Comparison of ENCODE assay signal across 8 cellular contexts in the genomic region with DNA sequence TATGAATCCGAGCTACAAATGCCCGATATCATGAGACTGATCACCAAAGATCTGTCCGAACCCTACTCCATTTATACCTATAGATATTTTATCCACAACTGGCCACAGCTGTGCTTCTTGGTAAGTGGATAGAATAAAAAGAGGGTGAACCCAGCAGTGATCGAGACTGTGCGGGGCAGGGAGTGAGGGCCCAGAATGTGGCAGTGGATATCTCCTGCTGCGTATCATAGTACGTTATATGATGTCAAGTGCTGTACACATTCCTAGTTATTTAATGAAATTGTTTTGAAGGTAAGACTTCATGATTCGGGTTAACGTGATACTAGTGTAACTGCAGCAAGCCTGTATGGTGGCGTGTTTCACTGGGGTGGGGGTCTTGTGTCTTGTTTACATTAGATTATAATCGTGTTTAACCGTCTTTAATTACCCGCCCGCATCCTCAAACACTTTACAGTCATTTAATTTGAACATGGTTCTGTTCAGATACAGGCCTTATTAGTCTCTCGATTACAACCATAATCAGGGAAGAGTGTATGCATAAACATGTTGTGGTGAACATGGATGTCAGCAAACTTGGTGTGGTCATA. TPM values are rescaled to one million over a fixed set of nuclear protein-coding genes. Genes with fewer than 3 reads are reported as not detected.
DNase-seq lines count a peak whose midpoint lies in the region; ATAC-seq and TF ChIP-seq lines count a peak whose summit lies in the region.

No MANE protein-coding gene starts in this region.

- no peaks in the 10 kb centered on the region for H3K36me3 ChIP-seq in sigmoid colon

- peak; percentile 36 to 45 for DNase-seq in NCI-H526 (lab: John Stamatoyannopoulos, UW)
- DNase-seq in NCI-H526 treated with DMSO at 0.1 percent for 48 hours (lab: John Stamatoyannopoulos, UW) = no peak
- DNase-seq in T-cell = no peak
- DNase-seq in fibroblast of villous mesenchyme (ENCODE audit: low read depth) = no peak
- no peak for DNase-seq in sigmoid colon
- DNase-seq in DMS153 treated with DMSO at 0.1 percent for 48 hours (lab: John Stamatoyannopoulos, UW; ENCODE audit: unreplicated experiment) = no peak

- peak overlapping the region; percentile 88 to 96 (median 94) for H3K4me3 Mint-ChIP-seq in T-cell

- TF ChIP-seq CTCF in fibroblast of villous mesenchyme (IDR thresholded peaks at IDR 0.05; ENCODE audit: insufficient read depth, low read depth, low read length) (no peak), sigmoid colon (IDR thresholded peaks at IDR 0.05) (no peak)

- H3K4me1 ChIP-seq in sigmoid colon = peaks cover 0 to 46% (median 28%) of the 10 kb centered on the region in 4 donors

- WGBS in sigmoid colon, 2 donors = 11 to 37% methylated on average over 15 of the region's 15 CpGs

- TF ChIP-seq EP300 in sigmoid colon (IDR thresholded peaks at IDR 0.05) = no peak

- no peak for TF ChIP-seq POLR2A in sigmoid colon (IDR thresholded peaks at IDR 0.05)

- H3K4me1 Mint-ChIP-seq in T-cell = peaks cover 45 to 54% (median 53%) of the 10 kb centered on the region in 3 donors

- ATAC-seq in T-cell (replicated peaks in 1 of 4) (no peak), GM21360 (IDR thresholded peaks at IDR 0.05; ENCODE audit: unreplicated experiment) (no peak), GM21367 (IDR thresholded peaks at IDR 0.05; ENCODE audit: unreplicated experiment) (no peak)

- CTCF ChIA-PET in T-cell (lab: Charles Lee) = interaction anchor here in 1 of 2 donors (1.3 kb wide), 1 partner anchor 812 kb away, joined by 3 read pairs; a partner anchor contains a TSS

- H3K9me3 Mint-ChIP-seq in T-cell = no peaks in the 10 kb centered on the region

- H3K4me3 ChIP-seq in fibroblast of villous mesenchyme (ENCODE audit: low read depth, low read length) (peak overlapping the region; percentile 80), sigmoid colon (peak overlapping the region; percentile 67 to 95 (median 90))

- peaks cover 9% of the 10 kb centered on the region for H3K36me3 Mint-ChIP-seq in T-cell

- H3K9me3 ChIP-seq in sigmoid colon = no peaks in the 10 kb centered on the region

- no peaks in the 10 kb centered on the region for H3K27me3 Mint-ChIP-seq in T-cell

- no peaks in the 10 kb centered on the region for H3K27me3 ChIP-seq in sigmoid colon

- POLR2A ChIA-PET in T-cell (lab: Charles Lee) = no interaction called here

- intact Hi-C loops in sigmoid colon (cut with DNase I) = loop anchor here (2.0 kb wide), 1 partner anchor 123 kb away; a partner anchor contains a TSS

- H3K27ac ChIP-seq in sigmoid colon = peak overlapping the region; percentile 87 to 94 (median 88)

- H3K27ac Mint-ChIP-seq in T-cell = peak overlapping the region in 1 of 2 donors; percentile 39

RNA-seq across cellular contexts. Expression of a gene that starts 1.3 kb away (rescaled TPM):
- total RNA-seq in T-cell (10 to 100 TPM; 13.6 to 21.2 (median 16.2) TPM), fibroblast of villous mesenchyme (16.1 and 27.2 TPM in 2 replicates), sigmoid colon (10 to 100 TPM; 19.6 to 21.7 (median 21.0) TPM)
- 1 to 10 TPM; 4.8 to 8.6 (median 6.1) TPM for polyA plus RNA-seq in sigmoid colon

Comparison
In these comparisons a context has a peak if more than half of its experiments do, and no peak if none do; other contexts are left out.
1. DNase-seq: peak in NCI-H526 (2 of 2); none in NCI-H526 treated with DMSO at 0.1 percent for 48 hours (single experiment), T-cell (0 of 34), fibroblast of villous mesenchyme (single experiment), sigmoid colon (single experiment) and DMS153 treated with DMSO at 0.1 percent for 48 hours (single experiment).